ENCODE assay signal across 13 cellular contexts in the genomic region with DNA sequence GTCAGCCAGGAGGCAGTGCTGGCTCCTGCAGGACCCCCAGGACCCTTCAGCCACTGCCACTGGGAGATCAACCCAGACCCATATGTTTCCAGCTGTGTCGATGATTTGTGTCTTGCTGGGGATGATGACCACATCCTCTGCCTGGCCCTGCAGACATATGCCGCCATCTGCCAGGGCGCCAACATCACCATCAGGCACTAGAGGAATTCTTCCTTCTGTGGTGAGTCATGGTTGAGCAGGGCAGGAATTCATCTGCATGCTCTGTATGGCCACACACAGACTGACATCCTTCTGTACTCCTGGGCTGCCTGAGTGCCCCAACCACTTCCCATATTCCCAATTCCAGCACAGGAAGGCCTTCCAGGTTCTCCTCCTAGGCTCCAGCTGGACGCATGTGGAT. TPM values are rescaled to one million over a fixed set of nuclear protein-coding genes. Genes with fewer than 3 reads are reported as not detected.
DNase-seq lines count a peak whose midpoint lies in the region; ATAC-seq, FAIRE-seq and TF ChIP-seq lines count a peak whose summit lies in the region.
"Had no signal": no experiment of that assay in that cellular context is flagged by ENCODE, and none has a peak within 500 bp of the region (broad histone marks: within the 10 kb centered on the region; RNA-seq: fewer than 3 reads in every experiment).

No MANE protein-coding gene starts in this region.

- H4K5ac ChIP-seq in IMR-90 (ENCODE audit: low read depth, low read length) (no peak overlapping the region), H9 (ENCODE audit: insufficient read length, low read depth, low read length) (no peak overlapping the region)

- no peak overlapping the region for H3K9ac ChIP-seq in IMR-90 (ENCODE audit: low read depth, low read length)
- H3K9ac ChIP-seq in keratinocyte (ENCODE audit: control insufficient read depth, extremely low read depth, insufficient read depth, low read length) = no peak overlapping the region
- no peak overlapping the region for H3K9ac ChIP-seq in H9 (ENCODE audit: extremely low read depth, insufficient read length, low read length)

- ATAC-seq in IMR-90 (ENCODE audit: low read depth) (peak; percentile 93), left ventricle myocardium superior (no peak)

- H2BK120ac ChIP-seq in IMR-90 (ENCODE audit: low read depth, low read length) = peak overlapping the region; percentile 87
- H2BK120ac ChIP-seq in H9 (ENCODE audit: low read depth, low read length, poor library complexity, severe bottlenecking) = no peak overlapping the region

- no peak overlapping the region for H3K56ac ChIP-seq in IMR-90 (ENCODE audit: extremely low read depth, insufficient read depth, low read length)
- H3K56ac ChIP-seq in H9 (ENCODE audit: insufficient read length, low read depth, low read length) = no peak overlapping the region

- H2AK5ac ChIP-seq in IMR-90 (ENCODE audit: low read depth, low read length) (no peak overlapping the region), H9 (ENCODE audit: insufficient read length, low read length) (no peak overlapping the region)

- peak overlapping the region in 1 of 2 experiments; percentile 61; a peak in 1 of 4 replicates for H4K8ac ChIP-seq in IMR-90 (ENCODE audit: low read depth in 2 of 2, low read length in 2 of 2)
- no peak overlapping the region for H4K8ac ChIP-seq in H9 (replicated peaks; ENCODE audit: insufficient read length, low read depth, low read length)

- peak overlapping the region; percentile 43 for H2BK5ac ChIP-seq in IMR-90 (ENCODE audit: low read depth, low read length, poor library complexity, severe bottlenecking)
- no peak overlapping the region for H2BK5ac ChIP-seq in H9 (ENCODE audit: insufficient read length, low read length)

- FAIRE-seq in keratinocyte (lab: Jason Lieb, UNC) = peak; percentile 97

- H3K9me1 ChIP-seq in IMR-90 (ENCODE audit: insufficient read depth, low read length) (peaks cover 7% of the 10 kb centered on the region), keratinocyte (ENCODE audit: control insufficient read depth, extremely low read depth, insufficient read depth, low read length) (no peaks in the 10 kb centered on the region)

- peak overlapping the region; percentile 71 for H4K91ac ChIP-seq in IMR-90 (ENCODE audit: insufficient read depth, low read depth, low read length)
- no peak overlapping the region for H4K91ac ChIP-seq in H9 (ENCODE audit: insufficient read length, low read depth, low read length)

- no peak overlapping the region; the same call in 1 of the 2 replicates for H3K4ac ChIP-seq in IMR-90 (ENCODE audit: low read depth, low read length)
- H3K4ac ChIP-seq in H9 (ENCODE audit: low read depth, low read length) = no peak overlapping the region

- no peak overlapping the region for H3K27ac Mint-ChIP-seq in H9
- H3K27ac Mint-ChIP-seq: CD4-positive, alpha-beta T cell; endodermal cell had no signal

- TF ChIP-seq CTCF in IMR-90 (conservative IDR thresholded peaks at IDR 0.05; ENCODE audit: low read depth, low read length) = no peak
- no peak for TF ChIP-seq CTCF in astrocyte of the spinal cord (IDR thresholded peaks at IDR 0.05; ENCODE audit: low read depth, low read length)
- peak in 1 of 3 experiments; percentile 24 for TF ChIP-seq CTCF in keratinocyte (optimal IDR thresholded peaks at IDR 0.05 in 1 of 3, IDR thresholded peaks at IDR 0.05 in 1 of 3, conservative IDR thresholded peaks at IDR 0.05 in 1 of 3; ENCODE audit: extremely low read depth in 1 of 3, insufficient read depth in 2 of 3, low read length in 3 of 3)
- no peak for TF ChIP-seq CTCF in H9 (conservative IDR thresholded peaks at IDR 0.05)

- H2BK20ac ChIP-seq in IMR-90 (ENCODE audit: low read depth, low read length) (0 out of 2 replicates have a peak overlapping the region, but pooled peaks have one; percentile 65), H9 (ENCODE audit: low read depth, low read length, poor library complexity, severe bottlenecking) (no peak overlapping the region)

- H2AFZ ChIP-seq in IMR-90 (replicated peaks; ENCODE audit: low read length, poor library complexity) = peak overlapping the region; percentile 60
- no peak overlapping the region for H2AFZ ChIP-seq in keratinocyte (ENCODE audit: control insufficient read depth, low read length)
- no peak overlapping the region for H2AFZ ChIP-seq in H9 (ENCODE audit: low read length)

- H3K18ac ChIP-seq in IMR-90 (ENCODE audit: low read depth, low read length) = no peak overlapping the region
- no peak overlapping the region for H3K18ac ChIP-seq in H9 (ENCODE audit: insufficient read length, low read depth, low read length)

- H3K79me1 ChIP-seq in IMR-90 (ENCODE audit: low read depth in 1 of 2, low read length in 2 of 2) = no peaks in the 10 kb centered on the region
- no peaks in the 10 kb centered on the region for H3K79me1 ChIP-seq in H9 (ENCODE audit: insufficient read depth, low read depth, low read length, poor library complexity, severe bottlenecking)

- no peak overlapping the region for H3K4me3 Mint-ChIP-seq in H9
- H3K4me3 Mint-ChIP-seq: CD4-positive, alpha-beta T cell; endodermal cell had no signal

- H3K4me1 ChIP-seq in IMR-90 (ENCODE audit: control insufficient read depth, insufficient read depth, low read length) = peaks cover 3% of the 10 kb centered on the region
- peaks cover 22% of the 10 kb centered on the region for H3K4me1 ChIP-seq in keratinocyte (ENCODE audit: control insufficient read depth, extremely low read depth, insufficient read depth, low read length)
- H3K4me1 ChIP-seq in H9 (ENCODE audit: insufficient read depth, low read length) = no peaks in the 10 kb centered on the region; the same call in 1 of the 2 replicates

- no peaks in the 10 kb centered on the region for H4K20me1 ChIP-seq in IMR-90 (ENCODE audit: insufficient read depth, low read length)
- no peaks in the 10 kb centered on the region for H4K20me1 ChIP-seq in keratinocyte (ENCODE audit: control insufficient read depth, extremely low read depth, insufficient read depth, low read length)
- H4K20me1 ChIP-seq in H9 (ENCODE audit: control insufficient read depth, insufficient read depth, insufficient read length) = peaks cover 2% of the 10 kb centered on the region

- CTCF ChIA-PET in IMR-90 (lab: Yijun Ruan, JAX) = interaction anchor here (0.6 to 1.4 kb wide), 2 partner anchors 44 to 379 kb away, joined by 3 to 4 read pairs; no protein-coding TSS in a partner anchor

- H3K27ac ChIP-seq in IMR-90 (ENCODE audit: insufficient read depth, low read length) (no peak overlapping the region; the same call in 1 of the 2 replicates), keratinocyte (ENCODE audit: control insufficient read depth, insufficient read depth, low read length) (no peak overlapping the region), H9 (ENCODE audit: insufficient read length, low read depth, low read length) (no peak overlapping the region)

- dilution Hi-C loops in IMR-90 (cut with HindIII; ENCODE audit: low sequenced_read_pairs, unreplicated experiment) = no loop called here
- dilution Hi-C loops in keratinocyte (cut with MboI; ENCODE audit: extremely low pct_ligation_motif_present, low sequenced_read_pairs) = no loop called here

- no peak overlapping the region for H3T11ph ChIP-seq in H9 (ENCODE audit: low read length)

- no peaks in the 10 kb centered on the region for H3K36me3 Mint-ChIP-seq in H9 (ENCODE audit: insufficient read depth in 1 of 3, low read depth in 3 of 3)

- 0 out of 3 replicates have a peak overlapping the region, but pooled peaks have one; percentile 44 for H2BK15ac ChIP-seq in IMR-90 (ENCODE audit: low read depth, low read length)
- H2BK15ac ChIP-seq in H9 (ENCODE audit: low read depth, low read length) = no peak overlapping the region

- no peaks in the 10 kb centered on the region for H3K9me3 Mint-ChIP-seq in H9
- H3K9me3 Mint-ChIP-seq: CD4-positive, alpha-beta T cell; endodermal cell had no signal

- no peak overlapping the region for H2BK12ac ChIP-seq in H9 (ENCODE audit: insufficient read length, low read depth, low read length)

- 0 out of 2 replicates have a peak overlapping the region, but pooled peaks have one; percentile 5 for H3K23ac ChIP-seq in IMR-90 (ENCODE audit: low read depth, low read length)
- H3K23ac ChIP-seq in H9 (ENCODE audit: insufficient read length, low read depth, low read length) = no peak overlapping the region

- no peak for TF ChIP-seq POLR2A in IMR-90 (IDR thresholded peaks at IDR 0.05; ENCODE audit: low read depth, low read length)

- no peaks in the 10 kb centered on the region for H3K27me3 ChIP-seq in IMR-90 (ENCODE audit: control insufficient read depth, insufficient read depth, low read length)
- H3K27me3 ChIP-seq in keratinocyte (ENCODE audit: control insufficient read depth, extremely low read depth, insufficient read depth, low read length) = no peaks in the 10 kb centered on the region
- H3K27me3 ChIP-seq in H9 (ENCODE audit: insufficient read depth, low read length) = no peaks in the 10 kb centered on the region

- H2AK9ac ChIP-seq in IMR-90 (replicated peaks; ENCODE audit: low read depth, low read length, poor library complexity) = peak overlapping the region; percentile 87

- no peaks in the 10 kb centered on the region for H3K23me2 ChIP-seq in H9 (ENCODE audit: insufficient read length, low read depth, low read length, poor library complexity, severe bottlenecking)

- H3K14ac ChIP-seq in IMR-90 (replicated peaks; ENCODE audit: low read depth, low read length) (0 out of 2 replicates have a peak overlapping the region, but pooled peaks have one; percentile 37), H9 (ENCODE audit: insufficient read depth, low read length) (no peak overlapping the region; the same call in 1 of the 2 replicates)

- in situ Hi-C loops in IMR-90 (cut with MboI; ENCODE audit: low sequenced_read_pairs) = no loop called here
- in situ Hi-C loops in astrocyte of the spinal cord (cut with HindIII; ENCODE audit: low sequenced_read_pairs) = no loop called here

- H3K4me2 ChIP-seq in IMR-90 (ENCODE audit: low read depth, low read length) = no peak overlapping the region
- no peak overlapping the region for H3K4me2 ChIP-seq in keratinocyte (ENCODE audit: control insufficient read depth, extremely low read depth, insufficient read depth, low read depth, low read length)
- H3K4me2 ChIP-seq in H9 (ENCODE audit: insufficient read depth, insufficient read length, low read length) = no peak overlapping the region

- DNase-seq in AG08396 (ENCODE audit: low spot score) (peak; percentile 91), IMR-90 (peak; percentile 87), astrocyte of the spinal cord (ENCODE audit: low read depth, low spot score) (peak; percentile 73), keratinocyte (ENCODE audit: low read depth, low spot score) (no peak), left ventricle myocardium superior (no peak), DMS79 (lab: John Stamatoyannopoulos, UW) (no peak), middle frontal gyrus (ENCODE audit: extremely low spot score, low spot score) (no peak), H9 (no peak)
- DNase-seq: activated effector memory CD4-positive, alpha-beta T cell treated with anti-CD3 and anti-CD28 coated beads, Interleukin-2, amount 50 U/mL, for 16 hours; CD4-positive, alpha-beta T cell; endodermal cell had no signal

- no CpG with 5 or more reads among the region's 4 CpGs for WGBS in IMR-90 (ENCODE audit: extremely low coverage in 2 of 2, insufficient read length in 1 of 2), 2 experiments
- WGBS in H9 (ENCODE audit: extremely low coverage, insufficient read length, low lambda C conversion rate) = no CpG with 5 or more reads among the region's 4 CpGs

- no peaks in the 10 kb centered on the region; the same call in 1 of the 2 replicates for H3K27me3 Mint-ChIP-seq in H9 (ENCODE audit: low read depth)

- no peak for TF ChIP-seq RAD21 in IMR-90 (IDR thresholded peaks at IDR 0.05; ENCODE audit: low read length)

- H3K4me1 Mint-ChIP-seq in H9 = peaks cover 14 to 24% of the 10 kb centered on the region in 2 experiments

- H3K4me3 ChIP-seq in IMR-90 (ENCODE audit: insufficient read depth, low read depth, low read length) = no peak overlapping the region
- H3K4me3 ChIP-seq in astrocyte of the spinal cord (ENCODE audit: low read depth, low read length) = no peak overlapping the region
- no peak overlapping the region for H3K4me3 ChIP-seq in keratinocyte (ENCODE audit: control insufficient read depth in 2 of 3, extremely low read depth in 1 of 3, insufficient read depth in 2 of 3, low read depth in 1 of 3, low read length in 3 of 3)

- no peaks in the 10 kb centered on the region for H3K9me3 ChIP-seq in IMR-90 (ENCODE audit: control insufficient read depth, insufficient read depth, low read length)
- H3K9me3 ChIP-seq in keratinocyte (ENCODE audit: control insufficient read depth, low read depth, low read length) = no peaks in the 10 kb centered on the region
- H3K9me3 ChIP-seq in H9 (ENCODE audit: control insufficient read depth, low read depth, low read length) = no peaks in the 10 kb centered on the region

- no TSS peak for BruUV-seq in IMR-90 (replicated peaks; lab: Mats Ljungman, UMichigan)

- H3K79me2 ChIP-seq in keratinocyte (ENCODE audit: control insufficient read depth, insufficient read depth, low read length) = no peaks in the 10 kb centered on the region
- H3K79me2 ChIP-seq in H9 (ENCODE audit: insufficient read depth, low read length) = no peaks in the 10 kb centered on the region

- H3K36me3 ChIP-seq in IMR-90 (ENCODE audit: control insufficient read depth, insufficient read depth, low read length) = no peaks in the 10 kb centered on the region
- H3K36me3 ChIP-seq in keratinocyte (ENCODE audit: control insufficient read depth in 2 of 2, extremely low read depth in 1 of 2, insufficient read depth in 2 of 2, low read length in 2 of 2) = no peaks in the 10 kb centered on the region

- POLR2A ChIA-PET in IMR-90 (lab: Charles Lee; ENCODE audit: unreplicated experiment) = no interaction called here

- intact Hi-C loops in IMR-90 (cut with micrococcal nuclease) = no loop called here
- intact Hi-C loops in left ventricle myocardium superior (cut with micrococcal nuclease) = no loop called here

RNA-seq across cellular contexts. Expression of a gene that starts 27.1 kb away (rescaled TPM):
- total RNA-seq in IMR-90 (2012; rRNA removed) (not detected in 2 replicates), left ventricle myocardium superior (3.1 TPM), H9 (2021) (1.5 TPM in 2 replicates)
- polyA plus RNA-seq in IMR-90 (2012; rRNA removed) (not detected in 2 replicates), keratinocyte (563 to 2,415 TPM (median 851 TPM) in 3 replicates)
- not detected in 2 replicates for polyA plus RNA-seq in IMR-90 (2012; cell fraction: cytosol; rRNA removed)
- not detected in 2 replicates for polyA plus RNA-seq in IMR-90 (2012; cell fraction: nucleus; rRNA removed; ENCODE audit: low replicate concordance)
- 498 TPM for polyA plus RNA-seq in keratinocyte (2011; ENCODE audit: low read depth)
- polyA plus RNA-seq in keratinocyte (2011; cell fraction: cytosol; rRNA removed) = 945 and 1,085 TPM in 2 replicates
- polyA plus RNA-seq in keratinocyte (2011; cell fraction: nucleus; rRNA removed) = 621 and 766 TPM in 2 replicates
- polyA plus RNA-seq in keratinocyte (2012; ENCODE audit: low replicate concordance) = 829 and 2,475 TPM in 2 replicates
- polyA minus RNA-seq in keratinocyte = 308 to 665 TPM (median 468 TPM) in 3 replicates
- polyA minus RNA-seq in keratinocyte (2011; cell fraction: cytosol; rRNA and poly(A)+ RNA removed) = 614 TPM
- 205 and 217 TPM in 2 replicates for polyA minus RNA-seq in keratinocyte (2011; cell fraction: nucleus; rRNA and poly(A)+ RNA removed)
- total RNA-seq: CD4-positive, alpha-beta T cell; endodermal cell; NCI-H460; skeletal muscle tissue had no signal

RNA-seq across cellular contexts. Expression of a gene that starts 46.3 kb away (rescaled TPM):
- not detected in 2 replicates for total RNA-seq in IMR-90 (2012; rRNA removed)
- polyA plus RNA-seq in IMR-90 (2012; rRNA removed) = 0.06 and 0.10 TPM in 2 replicates
- polyA plus RNA-seq in IMR-90 (2012; cell fraction: cytosol; rRNA removed) = 0.05 TPM in 1 of 2 replicates, not detected in the other
- polyA plus RNA-seq in IMR-90 (2012; cell fraction: nucleus; rRNA removed; ENCODE audit: low replicate concordance) = 2.3 and 3.5 TPM in 2 replicates
- polyA plus RNA-seq in keratinocyte = 0.01 to 0.14 TPM (median 0.10 TPM) in 3 replicates
- polyA plus RNA-seq in keratinocyte (2011; ENCODE audit: low read depth) = 0.76 TPM
- 0.09 TPM in 1 of 2 replicates, not detected in the other for polyA plus RNA-seq in keratinocyte (2011; cell fraction: cytosol; rRNA removed)
- polyA plus RNA-seq in keratinocyte (2011; cell fraction: nucleus; rRNA removed) = 0.89 and 1.1 TPM in 2 replicates
- polyA plus RNA-seq in keratinocyte (2012; ENCODE audit: low replicate concordance) = 0.11 and 0.93 TPM in 2 replicates
- polyA minus RNA-seq in keratinocyte = not detected in 3 replicates
- polyA minus RNA-seq in keratinocyte (2011; cell fraction: cytosol; rRNA and poly(A)+ RNA removed) = not detected
- 0.31 TPM in 1 of 2 replicates, not detected in the other for polyA minus RNA-seq in keratinocyte (2011; cell fraction: nucleus; rRNA and poly(A)+ RNA removed)
- 9.0 TPM for total RNA-seq in left ventricle myocardium superior
- 2.6 and 3.2 TPM in 2 replicates for total RNA-seq in H9 (2021)

RNA-seq across cellular contexts. Expression of a gene that starts 47.0 kb away (rescaled TPM):
- total RNA-seq in IMR-90 (2012; rRNA removed) = not detected in 2 replicates
- polyA plus RNA-seq in IMR-90 (2012; rRNA removed) = not detected in 2 replicates
- polyA plus RNA-seq in IMR-90 (2012; cell fraction: cytosol; rRNA removed) = not detected in 2 replicates
- polyA plus RNA-seq in IMR-90 (2012; cell fraction: nucleus; rRNA removed; ENCODE audit: low replicate concordance) = 0.08 TPM in 1 of 2 replicates, not detected in the other
- not detected in 3 replicates for polyA plus RNA-seq in keratinocyte
- polyA plus RNA-seq in keratinocyte (2011; ENCODE audit: low read depth) = not detected
- not detected in 2 replicates for polyA plus RNA-seq in keratinocyte (2011; cell fraction: cytosol; rRNA removed)
- polyA plus RNA-seq in keratinocyte (2011; cell fraction: nucleus; rRNA removed) = not detected in 2 replicates
- polyA plus RNA-seq in keratinocyte (2012; ENCODE audit: low replicate concordance) = not detected in 2 replicates
- polyA minus RNA-seq in keratinocyte = not detected in 3 replicates
- not detected for polyA minus RNA-seq in keratinocyte (2011; cell fraction: cytosol; rRNA and poly(A)+ RNA removed)
- polyA minus RNA-seq in keratinocyte (2011; cell fraction: nucleus; rRNA and poly(A)+ RNA removed) = not detected in 2 replicates
- 9.8 TPM for total RNA-seq in left ventricle myocardium superior
- 9.3 and 10.6 TPM in 2 replicates for total RNA-seq in H9 (2021)
- total RNA-seq: CD4-positive, alpha-beta T cell; NCI-H460 had no signal

RNA-seq across cellular contexts. Expression of a gene that starts 50.1 kb away (rescaled TPM):
- total RNA-seq in IMR-90 (2012; rRNA removed) (0.18 TPM in 1 of 2 replicates, not detected in the other), left ventricle myocardium superior (489 TPM), H9 (2021) (6.8 and 7.7 TPM in 2 replicates)
- polyA plus RNA-seq in IMR-90 (2012; rRNA removed) (2.7 and 3.9 TPM in 2 replicates), keratinocyte (0.14 to 0.23 TPM (median 0.19 TPM) in 3 replicates)
- 1.0 and 7.5 TPM in 2 replicates for polyA plus RNA-seq in IMR-90 (2012; cell fraction: cytosol; rRNA removed)
- 3.4 and 3.9 TPM in 2 replicates for polyA plus RNA-seq in IMR-90 (2012; cell fraction: nucleus; rRNA removed; ENCODE audit: low replicate concordance)
- polyA plus RNA-seq in keratinocyte (2011; ENCODE audit: low read depth) = not detected
- not detected in 2 replicates for polyA plus RNA-seq in keratinocyte (2011; cell fraction: cytosol; rRNA removed)
- polyA plus RNA-seq in keratinocyte (2011; cell fraction: nucleus; rRNA removed) = not detected in 2 replicates
- polyA plus RNA-seq in keratinocyte (2012; ENCODE audit: low replicate concordance) = 0.32 and 2.6 TPM in 2 replicates
- polyA minus RNA-seq in keratinocyte = not detected in 3 replicates
- polyA minus RNA-seq in keratinocyte (2011; cell fraction: cytosol; rRNA and poly(A)+ RNA removed) = not detected
- polyA minus RNA-seq in keratinocyte (2011; cell fraction: nucleus; rRNA and poly(A)+ RNA removed) = not detected in 2 replicates
- total RNA-seq: NCI-H460 had no signal

RNA-seq across cellular contexts. Expression of a gene that starts 54.5 kb away (rescaled TPM):
- total RNA-seq in IMR-90 (2012; rRNA removed) = not detected in 2 replicates
- 0.31 and 0.39 TPM in 2 replicates for polyA plus RNA-seq in IMR-90 (2012; rRNA removed)
- 0.11 and 2.0 TPM in 2 replicates for polyA plus RNA-seq in IMR-90 (2012; cell fraction: cytosol; rRNA removed)
- 0.35 and 0.60 TPM in 2 replicates for polyA plus RNA-seq in IMR-90 (2012; cell fraction: nucleus; rRNA removed; ENCODE audit: low replicate concordance)
- polyA plus RNA-seq in keratinocyte = 0.36 TPM in 1 of 3 replicates, not detected in the others
- not detected for polyA plus RNA-seq in keratinocyte (2011; ENCODE audit: low read depth)
- polyA plus RNA-seq in keratinocyte (2011; cell fraction: cytosol; rRNA removed) = not detected in 2 replicates
- polyA plus RNA-seq in keratinocyte (2011; cell fraction: nucleus; rRNA removed) = not detected in 2 replicates
- 0.24 TPM in 1 of 2 replicates, not detected in the other for polyA plus RNA-seq in keratinocyte (2012; ENCODE audit: low replicate concordance)
- not detected in 3 replicates for polyA minus RNA-seq in keratinocyte
- polyA minus RNA-seq in keratinocyte (2011; cell fraction: cytosol; rRNA and poly(A)+ RNA removed) = not detected
- polyA minus RNA-seq in keratinocyte (2011; cell fraction: nucleus; rRNA and poly(A)+ RNA removed) = not detected in 2 replicates
- not detected for total RNA-seq in left ventricle myocardium superior
- total RNA-seq in H9 (2021) = 8.2 and 9.0 TPM in 2 replicates
- total RNA-seq: NCI-H460 had no signal

Comparison
In these comparisons a context has a peak if more than half of its experiments do, and no peak if none do; other contexts are left out.
1. DNase-seq: peak in AG08396 (single experiment), IMR-90 (single experiment) and astrocyte of the spinal cord (single experiment); none in keratinocyte (single experiment), left ventricle myocardium superior (single experiment), DMS79 (single experiment), middle frontal gyrus (single experiment) and H9 (single experiment).
2. RNA of a gene that starts 47.0 kb away (total RNA-seq): 9.3 to 10.6 TPM in H9 and 9.8 TPM in left ventricle myocardium superior (single experiment); not detected in IMR-90; every median in the first group is over 10 times any median in the second.